In the genomic region with DNA sequence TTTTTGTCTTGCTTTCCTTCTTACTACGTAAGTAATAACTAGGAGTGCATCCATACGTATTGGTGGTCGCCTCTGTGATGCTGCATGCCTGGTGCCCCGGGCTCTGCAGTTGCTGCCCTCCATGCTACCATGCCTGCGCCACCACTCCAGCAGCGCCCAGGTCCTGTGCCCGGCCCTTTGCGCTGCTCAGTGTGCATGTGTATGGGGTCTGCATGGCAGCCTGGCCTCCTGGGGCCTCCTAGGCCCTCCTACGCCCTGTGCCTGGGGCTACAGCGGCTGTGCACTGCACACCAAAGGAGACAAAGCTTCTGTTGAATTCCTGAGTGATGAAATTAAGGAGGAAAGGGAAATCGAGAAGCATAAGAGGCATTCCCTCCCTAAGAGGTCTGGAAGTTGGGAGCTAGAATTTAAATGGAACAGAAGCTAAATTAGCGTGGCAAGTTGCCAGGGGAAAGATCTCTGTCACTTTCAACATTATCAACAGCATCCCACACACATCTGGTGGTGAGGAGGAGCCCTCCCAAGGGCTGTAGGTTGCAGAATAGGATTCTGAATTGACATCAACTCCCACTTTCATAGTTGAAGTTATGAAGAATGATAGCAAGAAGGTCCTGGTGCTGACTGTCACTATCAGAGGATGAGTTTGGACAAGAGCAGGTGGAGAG, we compare ENCODE assay signal across 26 cellular contexts.
A peak's percentile ranks its signal among the peaks of the same experiment; 100 is the strongest.
DNase-seq lines count a peak whose midpoint lies in the region; ATAC-seq and TF ChIP-seq lines count a peak whose summit lies in the region.
"Had no signal": no experiment of that assay in that cellular context is flagged by ENCODE, and none has a peak within 500 bp of the region (broad histone marks: within the 10 kb centered on the region; RNA-seq: fewer than 3 reads in every experiment).

No MANE protein-coding gene starts in this region.

- H3K27me3 Mint-ChIP-seq in nephron progenitor cell (ENCODE audit: low read depth, poor library complexity), result peaks cover 8% of the 10 kb centered on the region

- no peak overlapping the region for H2AFZ ChIP-seq in SK-N-SH (ENCODE audit: low read depth)

- H3K36me3 ChIP-seq in SK-N-SH (replicated peaks in 1 of 2; ENCODE audit: control insufficient read depth in 1 of 2, insufficient read depth in 2 of 2, low read length in 1 of 2), result no peaks in the 10 kb centered on the region
- H3K36me3 ChIP-seq: MG63 had no signal

- no peaks in the 10 kb centered on the region for H3K9me3 ChIP-seq in SK-N-SH
- H3K9me3 ChIP-seq: A549, Caco-2, MG63 had no signal

- no peak for TF ChIP-seq RAD21 in SK-N-SH (IDR thresholded peaks at IDR 0.05; ENCODE audit: low read length)

- H3K27ac ChIP-seq in SK-N-SH (ENCODE audit: low read depth in 2 of 2, low read length in 1 of 2) (no peak overlapping the region), caudate nucleus (ENCODE audit: low read depth, low read length) (peak overlapping the region; percentile 49)
- H3K27ac ChIP-seq: A549, C4-2B had no signal

- no peak for ATAC-seq in SK-N-SH treated with all-trans-retinoic acid at 6 μM for 48 hours
- ATAC-seq: A549; CD8-positive, alpha-beta T cell; HCT116 had no signal

- H3K9me3 Mint-ChIP-seq in nephron progenitor cell, result peaks cover under 1% of the 10 kb centered on the region
- H3K9me3 Mint-ChIP-seq: CD8-positive, alpha-beta T cell had no signal

- H3K9ac ChIP-seq in SK-N-SH, result no peak overlapping the region

- POLR2A ChIA-PET in SK-N-SH (lab: Yijun Ruan, JAX), result no interaction called here

- CTCF ChIA-PET in SK-N-SH (lab: Yijun Ruan, JAX), result interaction anchor here (0.6 to 5.1 kb wide), 3 partner anchors 8 to 401 kb away, joined by 3 to 27 read pairs (median 5); no protein-coding TSS in a partner anchor

- H3K9me2 ChIP-seq in SK-N-SH, result no peaks in the 10 kb centered on the region

- no peak for TF ChIP-seq CTCF in SK-N-SH (IDR thresholded peaks at IDR 0.05)
- no peak for TF ChIP-seq CTCF in nephron progenitor cell (IDR thresholded peaks at IDR 0.05)

- no peak overlapping the region for H3K4me2 ChIP-seq in SK-N-SH
- H3K4me2 ChIP-seq: A549 had no signal

- DNase-seq in SK-N-SH (peak; percentile 45), caudate nucleus (lab: John Stamatoyannopoulos, UW) (peak in 40 of 61 donors; percentile 0 to 93 (median 38)), nephron progenitor cell (no peak), NCI-H1417 treated with DMSO at 0.1 percent for 48 hours (lab: John Stamatoyannopoulos, UW) (no peak), NCI-H524 treated with DMSO at 0.1 percent for 48 hours (lab: John Stamatoyannopoulos, UW) (no peak)
- no peak for DNase-seq in effector CD8-positive, alpha-beta T cell (lab: John Stamatoyannopoulos, UW)
- DNase-seq: AML-193; Caco-2; CD8-positive, alpha-beta T cell; DMS79 treated with DMSO at 0.1 percent for 48 hours; GF-D8; IMR-90; KG1; MG63; NCI-H1105 treated with DMSO at 0.1 percent for 48 hours; NCI-H1694; NCI-H2029 treated with DMSO at 0.1 percent for 48 hours; NCI-H524; NCI-H82; Right ventricle myocardium superior; RPMI8226; SW 1271 had no signal

- no peak overlapping the region for H3K4me3 ChIP-seq in SK-N-SH (ENCODE audit: low read depth in 2 of 2, low read length in 1 of 2)
- H3K4me3 ChIP-seq: A549, MG63 had no signal

- no peak overlapping the region for H3K4me3 Mint-ChIP-seq in nephron progenitor cell
- H3K4me3 Mint-ChIP-seq: CD8-positive, alpha-beta T cell had no signal

- H4K20me1 ChIP-seq in SK-N-SH (ENCODE audit: insufficient read depth), result no peaks in the 10 kb centered on the region

- no peak for TF ChIP-seq EP300 in SK-N-SH (IDR thresholded peaks at IDR 0.05; ENCODE audit: borderline replicate concordance in 1 of 2, low read depth in 1 of 2, low read length in 1 of 2)

- WGBS in SK-N-SH (ENCODE audit: low lambda C conversion rate), result 42% methylated on average over 12 of the region's 12 CpGs

- H3K27ac Mint-ChIP-seq in nephron progenitor cell, result peak overlapping the region; percentile 46
- H3K27ac Mint-ChIP-seq: CD8-positive, alpha-beta T cell had no signal

- H3K36me3 Mint-ChIP-seq in nephron progenitor cell (ENCODE audit: low read depth), result no peaks in the 10 kb centered on the region
- H3K36me3 Mint-ChIP-seq: CD8-positive, alpha-beta T cell had no signal

- H3K27me3 ChIP-seq in SK-N-SH (ENCODE audit: insufficient read depth), result 0 out of 2 replicates have a peak, but pooled peaks cover 7% of the 10 kb centered on the region
- H3K27me3 ChIP-seq: MG63 had no signal

- H3F3A ChIP-seq in SK-N-SH (replicated peaks; ENCODE audit: insufficient read depth), result no peaks in the 10 kb centered on the region

- no peaks in the 10 kb centered on the region for H3K79me2 ChIP-seq in SK-N-SH (ENCODE audit: insufficient read depth)

- H3K4me1 Mint-ChIP-seq in nephron progenitor cell, result peaks cover 14% of the 10 kb centered on the region

- H3K4me1 ChIP-seq in SK-N-SH (ENCODE audit: control insufficient read depth in 1 of 2, insufficient read depth in 2 of 2, low read depth in 1 of 2, low read length in 1 of 2), result peaks cover 0 to 6% of the 10 kb centered on the region in 2 experiments; a peak in 1 of 4 replicates
- H3K4me1 ChIP-seq: A549, Caco-2 had no signal

TF ChIP-seq in SK-N-SH, 30 proteins besides CTCF, POLR2A, EP300 and RAD21 (continues in another document):
- TF ChIP-seq REST (IDR thresholded peaks at IDR 0.05; ENCODE audit: low read depth, low read length), result no peak
- TF ChIP-seq RFX5 (IDR thresholded peaks at IDR 0.05; ENCODE audit: low read length), result no peak
- TF ChIP-seq, protein P1, sequence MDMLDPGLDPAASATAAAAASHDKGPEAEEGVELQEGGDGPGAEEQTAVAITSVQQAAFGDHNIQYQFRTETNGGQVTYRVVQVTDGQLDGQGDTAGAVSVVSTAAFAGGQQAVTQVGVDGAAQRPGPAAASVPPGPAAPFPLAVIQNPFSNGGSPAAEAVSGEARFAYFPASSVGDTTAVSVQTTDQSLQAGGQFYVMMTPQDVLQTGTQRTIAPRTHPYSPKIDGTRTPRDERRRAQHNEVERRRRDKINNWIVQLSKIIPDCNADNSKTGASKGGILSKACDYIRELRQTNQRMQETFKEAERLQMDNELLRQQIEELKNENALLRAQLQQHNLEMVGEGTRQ (IDR thresholded peaks at IDR 0.05; ENCODE audit: borderline replicate concordance, low read depth, low read length), result no peak

TF ChIP-seq in SK-N-SH treated with all-trans-retinoic acid at 6 μM for 48 hours, 23 proteins besides CTCF, POLR2A, EP300 and RAD21:
- TF ChIP-seq TCF4 (CRISPR knock-in tag; IDR thresholded peaks at IDR 0.05; ENCODE audit: borderline replicate concordance), result no peak

Comparison
In these comparisons a context has a peak if more than half of its experiments do, and no peak if none do; other contexts are left out.
1. DNase-seq: peak in SK-N-SH (single experiment) and caudate nucleus (40 of 61); none in nephron progenitor cell (single experiment), effector CD8-positive, alpha-beta T cell (single experiment), NCI-H1417 treated with DMSO at 0.1 percent for 48 hours (single experiment) and NCI-H524 treated with DMSO at 0.1 percent for 48 hours (single experiment).